In genomic region chr11:6616596-6617250, GRCh38 we compare ENCODE assay signal across 2 cellular contexts.
TF ChIP-seq lines count a peak whose summit lies in the region.

No MANE protein-coding gene starts in this region.

TF ChIP-seq in IMR-90, 13 proteins besides CTCF, POLR2A, EP300 and RAD21:
- no peak for TF ChIP-seq SMC3 (IDR thresholded peaks at IDR 0.05; ENCODE audit: low read depth, low read length)
- TF ChIP-seq CHD1 (IDR thresholded peaks at IDR 0.05; ENCODE audit: low read depth, low read length): no peak
- no peak for TF ChIP-seq BHLHE40 (IDR thresholded peaks at IDR 0.05; ENCODE audit: low read depth, low read length)
- no peak for TF ChIP-seq CEBPB (IDR thresholded peaks at IDR 0.05; ENCODE audit: low read depth, low read length)
- TF ChIP-seq RFX5 (IDR thresholded peaks at IDR 0.05; ENCODE audit: low read depth, low read length): no peak
- no peak for TF ChIP-seq FOS (IDR thresholded peaks at IDR 0.05; ENCODE audit: low read depth, low read length)

TF ChIP-seq in endothelial cell of umbilical vein, 7 proteins besides CTCF, POLR2A, EP300 and RAD21:
- no peak for TF ChIP-seq EZH2 (IDR thresholded peaks at IDR 0.05; ENCODE audit: borderline replicate concordance, low read depth, low read length, severe bottlenecking)
TF ChIP-seq in endothelial cell of umbilical vein: peak in this region for 0.
